30 cellular contexts compared by ENCODE assay signal in genomic region chr9:8804618-8805017, GRCh38.
"Had no signal": no experiment of that assay in that cellular context is flagged by ENCODE, and none has a peak within 500 bp of the region (broad histone marks: within the 10 kb centered on the region; RNA-seq: fewer than 3 reads in every experiment).

No MANE protein-coding gene starts in this region.

- H3K27ac Mint-ChIP-seq: naive B cell; natural killer cell treated with Interleukin-12 subunit alpha and Interleukin-12 subunit beta and Interleukin-15 and Interleukin-18, amount 100 ng/mL, for 72 hours; stimulated activated naive CD8-positive, alpha-beta T cell treated with anti-CD3 and anti-CD28 coated beads, Interleukin-15, amount 100 ng/mL, for 72 hours had no signal

- H3K4me3 ChIP-seq: coronary artery, esophagus muscularis mucosa, gastroesophageal sphincter, heart left ventricle, left ventricle myocardium inferior, lower lobe of right lung, pancreas, right lobe of liver, smooth muscle cell, suprapubic skin, transverse colon, upper lobe of right lung, uterus had no signal

- H3K9me3 Mint-ChIP-seq: naive B cell; natural killer cell treated with Interleukin-12 subunit alpha and Interleukin-12 subunit beta and Interleukin-15 and Interleukin-18, amount 100 ng/mL, for 72 hours; neural crest cell; stimulated activated naive CD8-positive, alpha-beta T cell treated with anti-CD3 and anti-CD28 coated beads, Interleukin-15, amount 100 ng/mL, for 72 hours had no signal

- H3K36me3 ChIP-seq: esophagus muscularis mucosa, gastroesophageal sphincter, heart left ventricle, left ventricle myocardium inferior, lower lobe of right lung, neutrophil, pancreas, right lobe of liver, suprapubic skin, transverse colon, upper lobe of right lung, uterus had no signal

- H3K4me3 Mint-ChIP-seq: naive B cell; natural killer cell treated with Interleukin-12 subunit alpha and Interleukin-12 subunit beta and Interleukin-15 and Interleukin-18, amount 100 ng/mL, for 72 hours; neural crest cell; stimulated activated naive CD8-positive, alpha-beta T cell treated with anti-CD3 and anti-CD28 coated beads, Interleukin-15, amount 100 ng/mL, for 72 hours had no signal

- H3K4me1 Mint-ChIP-seq: naive B cell; stimulated activated naive CD8-positive, alpha-beta T cell treated with anti-CD3 and anti-CD28 coated beads, Interleukin-15, amount 100 ng/mL, for 72 hours had no signal

- H3K9me3 ChIP-seq: esophagus muscularis mucosa, gastroesophageal sphincter, heart left ventricle, left ventricle myocardium inferior, lower lobe of right lung, neutrophil, pancreas, right lobe of liver, suprapubic skin, transverse colon, upper lobe of right lung, uterus had no signal

- ATAC-seq: foreskin keratinocyte; gastroesophageal sphincter; heart left ventricle; lower lobe of right lung; natural killer cell treated with Interleukin-12 subunit alpha and Interleukin-12 subunit beta and Interleukin-15 and Interleukin-18, amount 100 ng/mL, for 72 hours; pancreas; stimulated activated naive CD8-positive, alpha-beta T cell treated with anti-CD3 and anti-CD28 coated beads, Interleukin-15, amount 100 ng/mL, for 72 hours; upper lobe of right lung had no signal

- FAIRE-seq: endothelial cell of umbilical vein, pancreas had no signal

- H3K27me3 Mint-ChIP-seq: naive B cell; natural killer cell treated with Interleukin-12 subunit alpha and Interleukin-12 subunit beta and Interleukin-15 and Interleukin-18, amount 100 ng/mL, for 72 hours; stimulated activated naive CD8-positive, alpha-beta T cell treated with anti-CD3 and anti-CD28 coated beads, Interleukin-15, amount 100 ng/mL, for 72 hours had no signal

- H3K36me3 Mint-ChIP-seq: naive B cell; natural killer cell treated with Interleukin-12 subunit alpha and Interleukin-12 subunit beta and Interleukin-15 and Interleukin-18, amount 100 ng/mL, for 72 hours had no signal

- DNase-seq: dermis blood vessel endothelial cell; effector memory CD4-positive, alpha-beta T cell; foreskin keratinocyte; heart left ventricle; hippocampal formation; islet precursor cell; left ventricle myocardium inferior; lower lobe of right lung; naive B cell; pancreas; retina; right lobe of liver; stimulated activated CD4-positive, alpha-beta T cell treated with anti-CD3 and anti-CD28 coated beads, Interleukin-12 subunit alpha, Interleukin-12 subunit beta, amount 100 ng/mL, for 4 hours; stimulated activated CD4-positive, alpha-beta T cell treated with anti-CD3 and anti-CD28 coated beads, Interleukin-1b, Interleukin-23, amount 100 ng/mL, for 48 hours; stimulated activated CD4-positive, alpha-beta T cell treated with anti-CD3 and anti-CD28 coated beads, Interleukin-4, amount 100 ng/mL, for 1 hour; stimulated activated CD8-positive, alpha-beta memory T cell treated with anti-CD3 and anti-CD28 coated beads, Interleukin-4, amount 100 ng/mL, for 48 hours; stimulated activated naive CD4-positive, alpha-beta T cell; stimulated activated naive CD8-positive, alpha-beta T cell treated with anti-CD3 and anti-CD28 coated beads, Interleukin-15, amount 100 ng/mL, for 72 hours; transverse colon; upper lobe of right lung; uterus had no signal

- H3K4me1 ChIP-seq: esophagus muscularis mucosa, foreskin keratinocyte, gastroesophageal sphincter, heart left ventricle, left ventricle myocardium inferior, lower lobe of right lung, pancreas, right lobe of liver, suprapubic skin, upper lobe of right lung, uterus had no signal
